In genomic region chr6:134621858-134622257, GRCh38 we compare ENCODE assay signal across 17 cellular contexts.
DNase-seq lines count a peak whose midpoint lies in the region; TF ChIP-seq lines count a peak whose summit lies in the region.
"Had no signal": no experiment of that assay in that cellular context is flagged by ENCODE, and none has a peak within 500 bp of the region (broad histone marks: within the 10 kb centered on the region; RNA-seq: fewer than 3 reads in every experiment).

No MANE protein-coding gene starts in this region.

- H2BK5ac ChIP-seq in trophoblast cell (ENCODE audit: low read depth, low read length, poor library complexity), result no peak overlapping the region

- H3K36me3 Mint-ChIP-seq in Calu3 (ENCODE audit: insufficient read depth, unreplicated experiment) (no peaks in the 10 kb centered on the region), type B pancreatic cell (no peaks in the 10 kb centered on the region)
- H3K36me3 Mint-ChIP-seq: stimulated activated naive B cell treated with anti-CD40 and anti-IgM and Interleukin-4, amounts not matched to agents 10 μg/mL and 1 μg/mL and 100 μg/mL, for 72 hours had no signal

- peak overlapping the region in 31 of 59 donors; percentile 4 to 93 (median 33) for H3K27ac ChIP-seq in dorsolateral prefrontal cortex
- no peak overlapping the region for H3K27ac ChIP-seq in parathyroid adenoma
- no peak overlapping the region for H3K27ac ChIP-seq in trophoblast cell (ENCODE audit: low read depth, low read length)
- H3K27ac ChIP-seq: adrenal gland, HL-60 had no signal

- CTCF ChIA-PET in Calu3 (lab: Charles Lee), result no interaction called here

- H3K4ac ChIP-seq in trophoblast cell (ENCODE audit: low read depth, low read length), result no peak overlapping the region

- TF ChIP-seq CTCF in AG10803 (conservative IDR thresholded peaks at IDR 0.05; ENCODE audit: low read length), result no peak
- TF ChIP-seq CTCF in LNCaP clone FGC (IDR thresholded peaks at IDR 0.05; ENCODE audit: control insufficient read depth, extremely low read depth, insufficient read depth), result no peak
- no peak for TF ChIP-seq CTCF in dorsolateral prefrontal cortex (IDR thresholded peaks at IDR 0.05 in 54 of 56, conservative IDR thresholded peaks at IDR 0.05 in 2 of 56; ENCODE audit: low read depth in 1 of 56, partially characterized antibody in 56 of 56)
- no peak for TF ChIP-seq CTCF in parathyroid adenoma (IDR thresholded peaks at IDR 0.05)
- TF ChIP-seq CTCF in Calu3 (IDR thresholded peaks at IDR 0.05; ENCODE audit: unreplicated experiment), result no peak
- no peak for TF ChIP-seq CTCF in type B pancreatic cell (conservative IDR thresholded peaks at IDR 0.05)

- no peak overlapping the region for H4K91ac ChIP-seq in trophoblast cell (ENCODE audit: low read depth, low read length)

- peak overlapping the region; percentile 9 for H2AFZ ChIP-seq in parathyroid adenoma
- no peak overlapping the region for H2AFZ ChIP-seq in trophoblast cell (ENCODE audit: insufficient read depth, low read length, poor library complexity)

- H3K9ac ChIP-seq in parathyroid adenoma (no peak overlapping the region), trophoblast cell (ENCODE audit: low read length) (no peak overlapping the region)

- H2BK12ac ChIP-seq in trophoblast cell (ENCODE audit: low read length), result no peak overlapping the region

- no peak overlapping the region for H3K18ac ChIP-seq in trophoblast cell (ENCODE audit: low read length)

- H3K79me2 ChIP-seq in parathyroid adenoma (no peaks in the 10 kb centered on the region), trophoblast cell (ENCODE audit: control insufficient read depth, insufficient read depth, low read length, poor library complexity) (no peaks in the 10 kb centered on the region)

- peak; percentile 24 for DNase-seq in AG10803 (ENCODE audit: low read depth)
- DNase-seq in LNCaP clone FGC (ENCODE audit: low read depth), result peak; percentile 92
- no peak for DNase-seq in dorsolateral prefrontal cortex
- no peak for DNase-seq in occipital lobe (lab: John Stamatoyannopoulos, UW)
- DNase-seq in trophoblast cell, result no peak
- DNase-seq in Calu3, result no peak
- DNase-seq in type B pancreatic cell (ENCODE audit: extremely low spot score, unreplicated experiment), result no peak
- DNase-seq: activated CD4-positive, alpha-beta T cell treated with anti-CD3 and anti-CD28 coated beads for 48 hours; activated T-cell treated with anti-CD3 and anti-CD28 coated beads, Interleukin-2, amount 50 U/mL, for 1 hour; DND-41; NCI-H1930; NCI-H526 treated with DMSO at 0.1 percent for 48 hours; nephron progenitor cell; stimulated activated naive B cell treated with anti-CD40 and anti-IgM and Interleukin-4, amounts not matched to agents 10 μg/mL and 1 μg/mL and 100 μg/mL, for 72 hours had no signal

- no TSS peak for BruUV-seq in Calu3 (replicated peaks; lab: Mats Ljungman, UMichigan)

- no peak overlapping the region for H2BK120ac ChIP-seq in trophoblast cell (ENCODE audit: insufficient read depth, low read length, poor library complexity)

- H3K27ac Mint-ChIP-seq in Calu3 (ENCODE audit: unreplicated experiment) (no peak overlapping the region), type B pancreatic cell (no peak overlapping the region)
- H3K27ac Mint-ChIP-seq: nephron progenitor cell; stimulated activated naive B cell treated with anti-CD40 and anti-IgM and Interleukin-4, amounts not matched to agents 10 μg/mL and 1 μg/mL and 100 μg/mL, for 72 hours had no signal

- H3K23ac ChIP-seq in trophoblast cell (ENCODE audit: low read length), result no peak overlapping the region

- H3K4me3 Mint-ChIP-seq in Calu3 (ENCODE audit: low read depth, unreplicated experiment) (no peak overlapping the region), type B pancreatic cell (no peak overlapping the region)
- H3K4me3 Mint-ChIP-seq: nephron progenitor cell; stimulated activated naive B cell treated with anti-CD40 and anti-IgM and Interleukin-4, amounts not matched to agents 10 μg/mL and 1 μg/mL and 100 μg/mL, for 72 hours had no signal

- peaks cover 25% of the 10 kb centered on the region for H3K4me1 Mint-ChIP-seq in Calu3 (ENCODE audit: low read depth, unreplicated experiment)
- H3K4me1 Mint-ChIP-seq in type B pancreatic cell (ENCODE audit: unreplicated experiment), result peaks cover 4% of the 10 kb centered on the region
- H3K4me1 Mint-ChIP-seq: nephron progenitor cell had no signal

- H3K4me2 ChIP-seq in parathyroid adenoma (ENCODE audit: low read length), result no peak overlapping the region
- no peak overlapping the region for H3K4me2 ChIP-seq in trophoblast cell (ENCODE audit: low read length)

- H3K4me3 ChIP-seq in AG10803 (ENCODE audit: low read length), result no peak overlapping the region
- no peak overlapping the region for H3K4me3 ChIP-seq in LNCaP clone FGC (ENCODE audit: low read depth, low read length)
- H3K4me3 ChIP-seq in dorsolateral prefrontal cortex, result no peak overlapping the region
- H3K4me3 ChIP-seq in parathyroid adenoma (ENCODE audit: low read depth, low read length), result no peak overlapping the region
- no peak overlapping the region for H3K4me3 ChIP-seq in trophoblast cell (ENCODE audit: low read depth, low read length)
- H3K4me3 ChIP-seq: adrenal gland had no signal

- H3K79me1 ChIP-seq in trophoblast cell (ENCODE audit: low read length), result no peaks in the 10 kb centered on the region

- no peak overlapping the region for H4K8ac ChIP-seq in trophoblast cell (ENCODE audit: low read depth, low read length)

- H3K36me3 ChIP-seq in parathyroid adenoma (ENCODE audit: control insufficient read depth, insufficient read depth, low read length), result no peaks in the 10 kb centered on the region
- no peaks in the 10 kb centered on the region for H3K36me3 ChIP-seq in trophoblast cell (ENCODE audit: control insufficient read depth in 1 of 2, insufficient read depth in 2 of 2, low read length in 2 of 2)
- H3K36me3 ChIP-seq: adrenal gland had no signal

- no peak overlapping the region for H2AK5ac ChIP-seq in trophoblast cell (ENCODE audit: low read length)

- H3K4me1 ChIP-seq in parathyroid adenoma (no peaks in the 10 kb centered on the region), trophoblast cell (ENCODE audit: control insufficient read depth in 1 of 2, insufficient read depth in 2 of 2, low read length in 2 of 2) (no peaks in the 10 kb centered on the region)
- H3K4me1 ChIP-seq: adrenal gland had no signal

- no peaks in the 10 kb centered on the region for H3K27me3 Mint-ChIP-seq in Calu3 (ENCODE audit: unreplicated experiment)
- peaks cover 42% of the 10 kb centered on the region for H3K27me3 Mint-ChIP-seq in type B pancreatic cell

- H3K9me3 Mint-ChIP-seq in Calu3 (ENCODE audit: low read depth, unreplicated experiment) (no peaks in the 10 kb centered on the region), type B pancreatic cell (no peaks in the 10 kb centered on the region)
- H3K9me3 Mint-ChIP-seq: nephron progenitor cell; stimulated activated naive B cell treated with anti-CD40 and anti-IgM and Interleukin-4, amounts not matched to agents 10 μg/mL and 1 μg/mL and 100 μg/mL, for 72 hours had no signal

- H3K27me3 ChIP-seq in dorsolateral prefrontal cortex (no peaks in the 10 kb centered on the region), parathyroid adenoma (ENCODE audit: control insufficient read depth, insufficient read depth, low read length) (no peaks in the 10 kb centered on the region), trophoblast cell (ENCODE audit: insufficient read depth, low read length) (no peaks in the 10 kb centered on the region)
- H3K27me3 ChIP-seq: adrenal gland had no signal

- no peaks in the 10 kb centered on the region for H3K9me3 ChIP-seq in parathyroid adenoma (ENCODE audit: control insufficient read depth, low read length)
- H3K9me3 ChIP-seq in trophoblast cell (ENCODE audit: insufficient read depth, low read depth, low read length), result no peaks in the 10 kb centered on the region
- H3K9me3 ChIP-seq: adrenal gland had no signal

- no peak overlapping the region for H4K12ac ChIP-seq in trophoblast cell (ENCODE audit: low read depth, low read length)

- H3K14ac ChIP-seq in trophoblast cell (ENCODE audit: low read length), result no peak overlapping the region

- intact Hi-C loops in dorsolateral prefrontal cortex (cut with DNase I), result loop anchor here in 1 of 2 donors (10.0 kb wide), 1 partner anchor 47 kb away; no protein-coding TSS in a partner anchor
- intact Hi-C loops in Calu3 (cut with micrococcal nuclease; ENCODE audit: unreplicated experiment), result no loop called here

Comparison
In these comparisons a context has a peak if more than half of its experiments do, and no peak if none do; other contexts are left out.
1. DNase-seq: peak in AG10803 (single experiment) and LNCaP clone FGC (single experiment); none in dorsolateral prefrontal cortex (0 of 10), occipital lobe (single experiment), trophoblast cell (0 of 2), Calu3 (single experiment) and type B pancreatic cell (single experiment).
2. H3K27ac ChIP-seq: peak in dorsolateral prefrontal cortex (31 of 59); none in parathyroid adenoma (single experiment) and trophoblast cell (single experiment).